ENCODE assay signal across 8 cellular contexts in genomic region chrX:54529559-54530357, GRCh38. TPM values are rescaled to one million over a fixed set of nuclear protein-coding genes. Genes with fewer than 3 reads are reported as not detected.
DNase-seq lines count a peak whose midpoint lies in the region; ATAC-seq lines count a peak whose summit lies in the region.

TSS of gene GNL3L (plus strand) at chrX:54530219. CDS start at chrX:54532567, 2,348 bp downstream.

- ATAC-seq in naive thymus-derived CD4-positive, alpha-beta T cell = peak; percentile 93
- peak; percentile 93 for ATAC-seq in stimulated activated memory B cell treated with anti-CD40 and anti-IgM and Interleukin-4, amounts not matched to agents 10 μg/mL and 1 μg/mL and 100 μg/mL, for 72 hours

- WGBS in GM23248 (ENCODE audit: low coverage in 1 of 2, low lambda C conversion rate in 2 of 2, missing lambda C conversion rate in 2 of 2), 2 experiments = 0 to 2% methylated on average over 21 to 23 of the region's 50 CpGs

- peak within 1 kb of the TSS; percentile 87 to 97 (median 94) for H3K4me3 Mint-ChIP-seq in naive thymus-derived CD4-positive, alpha-beta T cell
- peak within 1 kb of the TSS; percentile 94 for H3K4me3 Mint-ChIP-seq in stimulated activated memory B cell treated with anti-CD40 and anti-IgM and Interleukin-4, amounts not matched to agents 10 μg/mL and 1 μg/mL and 100 μg/mL, for 72 hours

- peaks cover 10 to 46% (median 32%) of the 10 kb centered on the region in 7 donors for H3K4me1 Mint-ChIP-seq in naive thymus-derived CD4-positive, alpha-beta T cell
- peaks cover 27% of the 10 kb centered on the region for H3K4me1 Mint-ChIP-seq in stimulated activated memory B cell treated with anti-CD40 and anti-IgM and Interleukin-4, amounts not matched to agents 10 μg/mL and 1 μg/mL and 100 μg/mL, for 72 hours

- peak within 1 kb of the TSS; percentile 93 for H3K9ac ChIP-seq in GM23248

- CTCF ChIA-PET in naive thymus-derived CD4-positive, alpha-beta T cell (lab: Charles Lee) = no interaction called here

- peaks cover 5% of the 10 kb centered on the region; the same call in 1 of the 2 replicates for H3K4me1 ChIP-seq in GM23248 (ENCODE audit: insufficient read depth)
- H3K4me1 ChIP-seq in naive thymus-derived CD4-positive, alpha-beta T cell (ENCODE audit: control insufficient read depth in 2 of 2, insufficient read depth in 2 of 2, low read length in 2 of 2) = peaks cover 17 to 30% of the 10 kb centered on the region in 2 donors

- peak within 1 kb of the TSS; percentile 87 to 99 (median 93) for H3K27ac Mint-ChIP-seq in naive thymus-derived CD4-positive, alpha-beta T cell
- peak within 1 kb of the TSS; percentile 91 for H3K27ac Mint-ChIP-seq in stimulated activated memory B cell treated with anti-CD40 and anti-IgM and Interleukin-4, amounts not matched to agents 10 μg/mL and 1 μg/mL and 100 μg/mL, for 72 hours

- H3K9me3 Mint-ChIP-seq in naive thymus-derived CD4-positive, alpha-beta T cell = peaks cover 0 to 16% (median 0%) of the 10 kb centered on the region in 11 donors
- H3K9me3 Mint-ChIP-seq in stimulated activated memory B cell treated with anti-CD40 and anti-IgM and Interleukin-4, amounts not matched to agents 10 μg/mL and 1 μg/mL and 100 μg/mL, for 72 hours = peaks cover 5% of the 10 kb centered on the region

- no peaks in the 10 kb centered on the region for H3K9me3 ChIP-seq in GM23248 (ENCODE audit: low read depth)
- no peaks in the 10 kb centered on the region for H3K9me3 ChIP-seq in naive thymus-derived CD4-positive, alpha-beta T cell (ENCODE audit: control insufficient read depth in 2 of 3, low read length in 3 of 3)

- peaks cover 46% of the 10 kb centered on the region for H3K79me2 ChIP-seq in GM23248 (ENCODE audit: insufficient read depth)

- H4K20me1 ChIP-seq in GM23248 (ENCODE audit: insufficient read depth) = no peaks in the 10 kb centered on the region

- no peaks in the 10 kb centered on the region for H3F3A ChIP-seq in GM23248 (ENCODE audit: insufficient read depth)

- H3K4me2 ChIP-seq in GM23248 (ENCODE audit: unreplicated experiment) = peak within 1 kb of the TSS; percentile 76

- peak within 1 kb of the TSS; percentile 96 for H2AFZ ChIP-seq in GM23248

- POLR2A ChIA-PET in naive thymus-derived CD4-positive, alpha-beta T cell (lab: Charles Lee) = interaction anchor here (0.7 to 3.2 kb wide), 7 partner anchors 12 to 1304 kb away, joined by 3 to 21 read pairs (median 10); partner anchors contain the start of genes FAM120C, KDM5C, PHF8 and TSR2

- H3K27me3 ChIP-seq in GM23248 (replicated peaks; ENCODE audit: insufficient read depth) = no peaks in the 10 kb centered on the region
- no peaks in the 10 kb centered on the region for H3K27me3 ChIP-seq in naive thymus-derived CD4-positive, alpha-beta T cell (ENCODE audit: control insufficient read depth in 2 of 2, insufficient read depth in 2 of 2, low read length in 2 of 2)

- peak; percentile 85 for DNase-seq in DMS79 treated with DMSO at 0.1 percent for 48 hours (lab: John Stamatoyannopoulos, UW)
- peak; percentile 92 for DNase-seq in GM23248
- DNase-seq in Kasumi-1 (lab: John Stamatoyannopoulos, UW) = peak; percentile 72 to 75
- peak; percentile 88 for DNase-seq in RKO (ENCODE audit: low spot score)
- DNase-seq in activated T-helper 1 cell treated with Interleukin-2 at 50 U/mL for 16 hours (ENCODE audit: low read depth) = peak; percentile 72
- DNase-seq in fibroblast of gingiva (ENCODE audit: low read depth) = peak; percentile 88
- peak; percentile 58 to 84 (median 76) for DNase-seq in naive thymus-derived CD4-positive, alpha-beta T cell

- no peaks in the 10 kb centered on the region for H3K9me2 ChIP-seq in GM23248 (ENCODE audit: insufficient read depth)

- intact Hi-C loops in naive thymus-derived CD4-positive, alpha-beta T cell (cut with micrococcal nuclease) = loop anchor here (1.0 to 5.0 kb wide), 12 partner anchors 89 to 847 kb away; partner anchors contain the start of genes APEX2 (in 2 of the 2), FAM120C (in 2 of the 2), MAGED2 (in 2 of the 2) and PHF8 (in 2 of the 2)

- H3K36me3 ChIP-seq in GM23248 (ENCODE audit: low read depth) = no peaks in the 10 kb centered on the region
- H3K36me3 ChIP-seq in naive thymus-derived CD4-positive, alpha-beta T cell (ENCODE audit: control insufficient read depth in 2 of 3, insufficient read depth in 3 of 3, low read length in 3 of 3) = no peaks in the 10 kb centered on the region

- H3K27ac ChIP-seq in GM23248 = peak within 1 kb of the TSS; percentile 60
- H3K27ac ChIP-seq in naive thymus-derived CD4-positive, alpha-beta T cell (ENCODE audit: low read depth, low read length) = peak within 1 kb of the TSS; percentile 82

- H3K4me3 ChIP-seq in GM23248 = peak within 1 kb of the TSS; percentile 96
- H3K4me3 ChIP-seq in naive thymus-derived CD4-positive, alpha-beta T cell (ENCODE audit: low read length) = peak within 1 kb of the TSS; percentile 82

- in situ Hi-C loops in GM23248 (cut with MboI) = no loop called here

- peaks cover 0 to 25% (median 2%) of the 10 kb centered on the region in 5 donors for H3K36me3 Mint-ChIP-seq in naive thymus-derived CD4-positive, alpha-beta T cell
- peaks cover 23% of the 10 kb centered on the region for H3K36me3 Mint-ChIP-seq in stimulated activated memory B cell treated with anti-CD40 and anti-IgM and Interleukin-4, amounts not matched to agents 10 μg/mL and 1 μg/mL and 100 μg/mL, for 72 hours

- no peaks in the 10 kb centered on the region for H3K27me3 Mint-ChIP-seq in naive thymus-derived CD4-positive, alpha-beta T cell
- H3K27me3 Mint-ChIP-seq in stimulated activated memory B cell treated with anti-CD40 and anti-IgM and Interleukin-4, amounts not matched to agents 10 μg/mL and 1 μg/mL and 100 μg/mL, for 72 hours = no peaks in the 10 kb centered on the region

RNA-seq across cellular contexts. Expression of gene GNL3L, which starts in this region (rescaled TPM):
- 24.3 and 30.3 TPM in 2 replicates for total RNA-seq in GM23248 (2014; rRNA removed; shearing (Covaris generic))
- 9.2 and 10.9 TPM in 2 replicates for polyA plus RNA-seq in GM23248 (2016; fragmentation: Nextera tagmentation; extraction: Ambion mirVana)
- total RNA-seq in naive thymus-derived CD4-positive, alpha-beta T cell = 10 to 100 TPM; 32.8 to 55.4 (median 41.8) TPM
- polyA plus RNA-seq in naive thymus-derived CD4-positive, alpha-beta T cell = 10 to 100 TPM; 32.9 to 60.9 TPM

Comparison
In these comparisons a context has a peak if more than half of its experiments do, and no peak if none do; other contexts are left out.
1. Peak in every context shown above with its lines: DNase-seq, ATAC-seq, H3K4me3 ChIP-seq and H3K27ac ChIP-seq.